In genomic region chr3:100400782-100401673, GRCh38 we compare ENCODE assay signal across 1 cellular context.
TF ChIP-seq lines count a peak whose summit lies in the region.

Gene LNP1 (plus strand): TSS chr3:100401539. CDS start chr3:100429730, 28,191 bp downstream.
Gene TOMM70 (minus strand): TSS chr3:100401089. CDS start chr3:100400949, 140 bp downstream.

TF ChIP-seq in GM23338, 12 proteins besides CTCF, POLR2A, EP300 and RAD21 (continued from another document):
- TF ChIP-seq ZNF462 (CRISPR knock-in tag; IDR thresholded peaks at IDR 0.05) (no peak), JUNB (IDR thresholded peaks at IDR 0.05; ENCODE audit: unreplicated experiment) (no peak), NANOG (IDR thresholded peaks at IDR 0.05; ENCODE audit: borderline replicate concordance) (no peak), EZH2phosphoT487 (IDR thresholded peaks at IDR 0.05; ENCODE audit: unreplicated experiment) (no peak)
